8 cellular contexts compared by ENCODE assay signal in genomic region chr17:75693500-75694481, GRCh38. TPM values are rescaled to one million over a fixed set of nuclear protein-coding genes. Genes with fewer than 3 reads are reported as not detected.
DNase-seq lines count a peak whose midpoint lies in the region; ATAC-seq and TF ChIP-seq lines count a peak whose summit lies in the region.

No MANE protein-coding gene starts in this region.

- H3K9me2 ChIP-seq in PC-9 (ENCODE audit: insufficient read depth): no peaks in the 10 kb centered on the region

- BruUV-seq in Panc1 (replicated peaks; lab: Mats Ljungman, UMichigan) (no TSS peak), PC-9 (replicated peaks; lab: Mats Ljungman, UMichigan) (no TSS peak)

- H3K4me1 ChIP-seq in Panc1 (ENCODE audit: control insufficient read depth, insufficient read depth, low read length): peaks cover 78% of the 10 kb centered on the region
- H3K4me1 ChIP-seq in PC-9 (replicated peaks; ENCODE audit: insufficient read depth): peaks cover 65% of the 10 kb centered on the region

- H3K27ac ChIP-seq in C4-2B (peak overlapping the region; percentile 49), Panc1 (ENCODE audit: low read length) (peak overlapping the region; percentile 81), PC-9 (no peak overlapping the region)

- in situ Hi-C loops in Panc1 (cut with HindIII; ENCODE audit: low pct_unique_long_range_greater_than_20kb, low sequenced_read_pairs): no loop called here

- peak; percentile 85 for ATAC-seq in Panc1
- ATAC-seq in GM18519 (IDR thresholded peaks at IDR 0.05; ENCODE audit: low FRiP score, unreplicated experiment): no peak
- no peak for ATAC-seq in HG03439 (IDR thresholded peaks at IDR 0.05; ENCODE audit: unreplicated experiment)

- intact Hi-C loops in Panc1 (cut with micrococcal nuclease; ENCODE audit: unreplicated experiment) (no loop called here), PC-9 (cut with micrococcal nuclease; ENCODE audit: unreplicated experiment) (no loop called here)

- no peaks in the 10 kb centered on the region for H4K20me1 ChIP-seq in PC-9 (ENCODE audit: insufficient read depth)

- H3K4me3 ChIP-seq in Panc1 (ENCODE audit: low read depth in 2 of 2, low read length in 2 of 2): no peak overlapping the region
- H3K4me3 ChIP-seq in fibroblast of mammary gland (ENCODE audit: control insufficient read depth, low read depth, low read length): no peak overlapping the region
- H3K4me3 ChIP-seq in PC-9: no peak overlapping the region

- CTCF ChIA-PET in Panc1 (lab: Charles Lee): interaction anchor here (1.2 kb wide), 1 partner anchor 54 kb away, joined by 8 read pairs; no protein-coding TSS in a partner anchor
- CTCF ChIA-PET in PC-9 (lab: Charles Lee): interaction anchor here (1.0 kb wide), 1 partner anchor 27 kb away, joined by 5 read pairs; the partner anchor contains the start of gene ITGB4

- H3K79me2 ChIP-seq in PC-9 (ENCODE audit: low read depth): peaks cover 61% of the 10 kb centered on the region

- POLR2A ChIA-PET in Panc1 (lab: Charles Lee) (interaction anchor here (0.6 to 1.0 kb wide), 3 partner anchors 12 to 37 kb away, joined by 3 to 5 read pairs (median 3); no protein-coding TSS in a partner anchor), PC-9 (lab: Charles Lee; ENCODE audit: unreplicated experiment) (no interaction called here)

- H3K9me3 ChIP-seq in Panc1 (ENCODE audit: control insufficient read depth, insufficient read depth, low read depth, low read length) (no peaks in the 10 kb centered on the region), PC-9 (ENCODE audit: insufficient read depth, low read depth) (no peaks in the 10 kb centered on the region)

- no peaks in the 10 kb centered on the region for H3K27me3 ChIP-seq in Panc1 (ENCODE audit: control insufficient read depth, insufficient read depth, low read length)
- no peaks in the 10 kb centered on the region for H3K27me3 ChIP-seq in PC-9 (ENCODE audit: insufficient read depth, low read depth)

- TF ChIP-seq CTCF in C4-2B (conservative IDR thresholded peaks at IDR 0.05) (no peak), Panc1 (IDR thresholded peaks at IDR 0.05) (no peak), fibroblast of mammary gland (conservative IDR thresholded peaks at IDR 0.05; ENCODE audit: control insufficient read depth, insufficient read depth, low read depth, low read length) (no peak), PC-9 (conservative IDR thresholded peaks at IDR 0.05) (no peak)

- H3F3A ChIP-seq in PC-9 (ENCODE audit: insufficient read depth, low read depth): peaks cover 57% of the 10 kb centered on the region

- H3K36me3 ChIP-seq in Panc1 (ENCODE audit: control insufficient read depth, insufficient read depth, low read length) (peaks cover 4% of the 10 kb centered on the region; the same call in 1 of the 2 replicates), PC-9 (ENCODE audit: low read depth) (peaks cover 11% of the 10 kb centered on the region; the same call in 1 of the 2 replicates)

- DNase-seq in Panc1 (ENCODE audit: low read depth, low spot score) (no peak), fibroblast of mammary gland (ENCODE audit: low read depth) (peak; percentile 38), occipital lobe (lab: John Stamatoyannopoulos, UW) (peak; percentile 88), activated T-cell treated with anti-CD3 and anti-CD28 coated beads for 4 hours (no peak), PC-9 (no peak)

- no peak overlapping the region for H2AFZ ChIP-seq in PC-9

- H3K4me2 ChIP-seq in PC-9: no peak overlapping the region

RNA-seq across cellular contexts. Expression of gene SAP30BP, which starts 26.7 kb away (rescaled TPM):
- total RNA-seq in Panc1 (2021; ENCODE audit: unreplicated experiment): 138 TPM
- polyA plus RNA-seq in Panc1 (2012; ENCODE audit: insufficient read length): 89.8 TPM
- 34.0 TPM for total RNA-seq in occipital lobe
- 79.5 and 80.3 TPM in 2 replicates for total RNA-seq in PC-9 (2021)

RNA-seq across cellular contexts. Expression of gene RECQL5, which starts 26.8 kb away (rescaled TPM):
- 46.1 TPM for total RNA-seq in Panc1 (2021; ENCODE audit: unreplicated experiment)
- 34.1 TPM for polyA plus RNA-seq in Panc1 (2012; ENCODE audit: insufficient read length)
- 9.8 TPM for total RNA-seq in occipital lobe
- total RNA-seq in PC-9 (2021): 41.0 and 44.2 TPM in 2 replicates

RNA-seq across cellular contexts. Expression of gene ITGB4, which starts 27.5 kb away (rescaled TPM):
- 100 TPM for total RNA-seq in Panc1 (2021; ENCODE audit: unreplicated experiment)
- 115 TPM for polyA plus RNA-seq in Panc1 (2012; ENCODE audit: insufficient read length)
- 2.7 TPM for total RNA-seq in occipital lobe
- total RNA-seq in PC-9 (2021): 448 and 461 TPM in 2 replicates

Comparison
In these comparisons a context has a peak if more than half of its experiments do, and no peak if none do; other contexts are left out.
1. DNase-seq: peak in fibroblast of mammary gland (single experiment) and occipital lobe (single experiment); none in Panc1 (single experiment), activated T-cell treated with anti-CD3 and anti-CD28 coated beads for 4 hours (single experiment) and PC-9 (0 of 2).
2. RNA of gene ITGB4, which starts 27.5 kb away (total RNA-seq): 448 to 461 TPM in PC-9 and 100 TPM in Panc1 (single experiment); 2.7 TPM in occipital lobe (single experiment); every median in the first group is over 10 times any median in the second.